ENCODE assay signal across 7 cellular contexts in the genomic region with DNA sequence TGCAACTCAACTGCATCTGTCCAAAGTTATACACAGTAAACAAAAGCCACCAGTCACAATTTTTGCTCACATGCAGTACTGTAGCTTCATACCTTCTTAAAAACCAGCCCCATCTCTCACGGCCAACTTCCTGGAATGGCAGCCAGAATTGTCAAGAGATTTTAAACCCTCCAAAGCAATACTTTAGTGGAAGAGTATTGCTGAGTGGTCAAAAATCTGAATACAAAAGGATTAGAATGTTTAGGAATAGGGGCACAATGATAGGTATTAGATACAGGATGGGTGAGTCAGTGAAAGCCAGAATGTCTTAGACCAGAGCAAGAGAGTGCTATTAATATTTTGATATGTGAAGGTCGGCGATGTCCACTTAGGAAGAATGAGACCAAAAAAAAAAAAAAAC.
"Had no signal": no experiment of that assay in that cellular context is flagged by ENCODE, and none has a peak within 500 bp of the region (broad histone marks: within the 10 kb centered on the region; RNA-seq: fewer than 3 reads in every experiment).

No MANE protein-coding gene starts in this region.

- H3K9ac ChIP-seq: KMS-11 had no signal

- DNase-seq: Karpas-422, KBM-7, KG1 had no signal

- H3K4me3 ChIP-seq: K562 had no signal

- H3K27ac ChIP-seq: HL-60, KMS-11 had no signal

- ATAC-seq: K562 had no signal

- H3K4me2 ChIP-seq: KMS-11 had no signal

- FAIRE-seq: HTR-8/SVneo, K562 had no signal
